In the genomic region with DNA sequence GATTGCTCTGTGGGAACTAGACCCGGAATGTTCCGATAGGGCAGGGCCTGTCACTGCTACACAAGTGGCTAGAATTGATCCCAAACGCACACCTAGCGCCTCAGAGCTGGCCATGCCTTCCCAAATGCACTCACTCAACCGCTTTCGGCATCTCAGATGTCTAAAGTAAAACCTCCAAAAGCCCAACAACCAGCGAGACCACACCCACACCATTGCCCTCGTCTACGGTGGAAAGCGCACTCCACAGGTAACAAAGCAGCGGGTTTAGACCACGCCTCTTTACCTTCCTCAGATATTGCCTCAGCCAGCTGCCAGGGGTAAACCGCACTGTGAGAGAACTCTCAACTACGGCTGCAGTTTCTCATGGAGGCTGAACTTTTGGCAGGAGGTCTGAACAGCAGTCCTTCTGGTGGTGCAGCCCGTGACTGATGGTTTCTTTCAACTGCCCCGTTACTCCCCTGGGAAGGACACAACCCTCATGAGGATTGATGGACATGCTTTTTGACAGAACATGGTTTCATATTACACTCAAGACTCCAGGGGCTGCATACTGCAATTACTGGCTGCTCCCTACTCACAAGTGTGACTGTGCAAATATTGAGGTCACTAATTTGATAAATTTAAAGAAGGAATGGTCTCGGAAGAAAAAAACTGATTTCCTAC, we compare ENCODE assay signal across 1 cellular context.
TF ChIP-seq lines count a peak whose summit lies in the region.

No MANE protein-coding gene starts in this region.

TF ChIP-seq in GM23338, 12 proteins besides CTCF, POLR2A, EP300 and RAD21 (continued from another document):
- TF ChIP-seq, protein P1, sequence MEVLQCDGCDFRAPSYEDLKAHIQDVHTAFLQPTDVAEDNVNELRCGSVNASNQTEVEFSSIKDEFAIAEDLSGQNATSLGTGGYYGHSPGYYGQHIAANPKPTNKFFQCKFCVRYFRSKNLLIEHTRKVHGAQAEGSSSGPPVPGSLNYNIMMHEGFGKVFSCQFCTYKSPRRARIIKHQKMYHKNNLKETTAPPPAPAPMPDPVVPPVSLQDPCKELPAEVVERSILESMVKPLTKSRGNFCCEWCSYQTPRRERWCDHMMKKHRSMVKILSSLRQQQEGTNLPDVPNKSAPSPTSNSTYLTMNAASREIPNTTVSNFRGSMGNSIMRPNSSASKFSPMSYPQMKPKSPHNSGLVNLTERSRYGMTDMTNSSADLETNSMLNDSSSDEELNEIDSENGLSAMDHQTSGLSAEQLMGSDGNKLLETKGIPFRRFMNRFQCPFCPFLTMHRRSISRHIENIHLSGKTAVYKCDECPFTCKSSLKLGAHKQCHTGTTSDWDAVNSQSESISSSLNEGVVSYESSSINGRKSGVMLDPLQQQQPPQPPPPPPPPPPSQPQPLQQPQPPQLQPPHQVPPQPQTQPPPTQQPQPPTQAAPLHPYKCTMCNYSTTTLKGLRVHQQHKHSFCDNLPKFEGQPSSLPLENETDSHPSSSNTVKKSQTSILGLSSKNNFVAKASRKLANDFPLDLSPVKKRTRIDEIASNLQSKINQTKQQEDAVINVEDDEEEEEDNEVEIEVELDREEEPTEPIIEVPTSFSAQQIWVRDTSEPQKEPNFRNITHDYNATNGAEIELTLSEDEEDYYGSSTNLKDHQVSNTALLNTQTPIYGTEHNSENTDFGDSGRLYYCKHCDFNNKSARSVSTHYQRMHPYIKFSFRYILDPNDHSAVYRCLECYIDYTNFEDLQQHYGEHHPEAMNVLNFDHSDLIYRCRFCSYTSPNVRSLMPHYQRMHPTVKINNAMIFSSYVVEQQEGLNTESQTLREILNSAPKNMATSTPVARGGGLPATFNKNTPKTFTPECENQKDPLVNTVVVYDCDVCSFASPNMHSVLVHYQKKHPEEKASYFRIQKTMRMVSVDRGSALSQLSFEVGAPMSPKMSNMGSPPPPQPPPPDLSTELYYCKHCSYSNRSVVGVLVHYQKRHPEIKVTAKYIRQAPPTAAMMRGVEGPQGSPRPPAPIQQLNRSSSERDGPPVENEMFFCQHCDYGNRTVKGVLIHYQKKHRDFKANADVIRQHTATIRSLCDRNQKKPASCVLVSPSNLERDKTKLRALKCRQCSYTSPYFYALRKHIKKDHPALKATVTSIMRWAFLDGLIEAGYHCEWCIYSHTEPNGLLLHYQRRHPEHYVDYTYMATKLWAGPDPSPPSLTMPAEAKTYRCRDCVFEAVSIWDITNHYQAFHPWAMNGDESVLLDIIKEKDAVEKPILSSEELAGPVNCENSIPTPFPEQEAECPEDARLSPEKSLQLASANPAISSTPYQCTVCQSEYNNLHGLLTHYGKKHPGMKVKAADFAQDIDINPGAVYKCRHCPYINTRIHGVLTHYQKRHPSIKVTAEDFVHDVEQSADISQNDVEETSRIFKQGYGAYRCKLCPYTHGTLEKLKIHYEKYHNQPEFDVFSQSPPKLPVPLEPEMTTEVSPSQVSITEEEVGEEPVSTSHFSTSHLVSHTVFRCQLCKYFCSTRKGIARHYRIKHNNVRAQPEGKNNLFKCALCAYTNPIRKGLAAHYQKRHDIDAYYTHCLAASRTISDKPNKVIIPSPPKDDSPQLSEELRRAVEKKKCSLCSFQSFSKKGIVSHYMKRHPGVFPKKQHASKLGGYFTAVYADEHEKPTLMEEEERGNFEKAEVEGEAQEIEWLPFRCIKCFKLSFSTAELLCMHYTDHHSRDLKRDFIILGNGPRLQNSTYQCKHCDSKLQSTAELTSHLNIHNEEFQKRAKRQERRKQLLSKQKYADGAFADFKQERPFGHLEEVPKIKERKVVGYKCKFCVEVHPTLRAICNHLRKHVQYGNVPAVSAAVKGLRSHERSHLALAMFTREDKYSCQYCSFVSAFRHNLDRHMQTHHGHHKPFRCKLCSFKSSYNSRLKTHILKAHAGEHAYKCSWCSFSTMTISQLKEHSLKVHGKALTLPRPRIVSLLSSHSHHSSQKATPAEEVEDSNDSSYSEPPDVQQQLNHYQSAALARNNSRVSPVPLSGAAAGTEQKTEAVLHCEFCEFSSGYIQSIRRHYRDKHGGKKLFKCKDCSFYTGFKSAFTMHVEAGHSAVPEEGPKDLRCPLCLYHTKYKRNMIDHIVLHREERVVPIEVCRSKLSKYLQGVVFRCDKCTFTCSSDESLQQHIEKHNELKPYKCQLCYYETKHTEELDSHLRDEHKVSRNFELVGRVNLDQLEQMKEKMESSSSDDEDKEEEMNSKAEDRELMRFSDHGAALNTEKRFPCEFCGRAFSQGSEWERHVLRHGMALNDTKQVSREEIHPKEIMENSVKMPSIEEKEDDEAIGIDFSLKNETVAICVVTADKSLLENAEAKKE (CRISPR knock-in tag; IDR thresholded peaks at IDR 0.05), result no peak
- TF ChIP-seq, protein P2, sequence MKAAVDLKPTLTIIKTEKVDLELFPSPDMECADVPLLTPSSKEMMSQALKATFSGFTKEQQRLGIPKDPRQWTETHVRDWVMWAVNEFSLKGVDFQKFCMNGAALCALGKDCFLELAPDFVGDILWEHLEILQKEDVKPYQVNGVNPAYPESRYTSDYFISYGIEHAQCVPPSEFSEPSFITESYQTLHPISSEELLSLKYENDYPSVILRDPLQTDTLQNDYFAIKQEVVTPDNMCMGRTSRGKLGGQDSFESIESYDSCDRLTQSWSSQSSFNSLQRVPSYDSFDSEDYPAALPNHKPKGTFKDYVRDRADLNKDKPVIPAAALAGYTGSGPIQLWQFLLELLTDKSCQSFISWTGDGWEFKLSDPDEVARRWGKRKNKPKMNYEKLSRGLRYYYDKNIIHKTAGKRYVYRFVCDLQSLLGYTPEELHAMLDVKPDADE (IDR thresholded peaks at IDR 0.05), result no peak
